8 cellular contexts compared by ENCODE assay signal in genomic region chr4:188738290-188738689, GRCh38.
A peak's percentile ranks its signal among the peaks of the same experiment; 100 is the strongest.
DNase-seq lines count a peak whose midpoint lies in the region; ATAC-seq and TF ChIP-seq lines count a peak whose summit lies in the region.
"Not testable (repeated sequence)": the region's sequence is repeated elsewhere in the genome, so short reads cannot be mapped to it uniquely, and the experiment has no call there.

No MANE protein-coding gene starts in this region.

- not testable (repeated sequence) for H3K36me3 ChIP-seq in KOPT-K1 (ENCODE audit: insufficient read depth, low read length); Panc1 (ENCODE audit: control insufficient read depth, insufficient read depth, low read length); esophagus muscularis mucosa; osteoblast (ENCODE audit: insufficient read depth, low read length)

- TF ChIP-seq EP300 in esophagus muscularis mucosa (IDR thresholded peaks at IDR 0.05), result not testable (repeated sequence)

- intact Hi-C loops in Panc1 (cut with micrococcal nuclease; ENCODE audit: unreplicated experiment); activated naive CD4-positive, alpha-beta T cell treated with anti-CD3 and anti-CD28 coated beads for 36 hours (cut with micrococcal nuclease); esophagus muscularis mucosa (cut with DNase I): not testable (repeated sequence)

- not testable (repeated sequence) for H3K27me3 ChIP-seq in Panc1 (ENCODE audit: control insufficient read depth, insufficient read depth, low read length); esophagus muscularis mucosa; osteoblast (ENCODE audit: insufficient read depth, low read length)

- H2AFZ ChIP-seq in osteoblast (ENCODE audit: low read length), result not testable (repeated sequence)

- ATAC-seq in GM18498 (IDR thresholded peaks at IDR 0.05; ENCODE audit: unreplicated experiment), result peak; percentile 52
- ATAC-seq in Panc1, result not testable (repeated sequence)

- H3K36me3 Mint-ChIP-seq in activated naive CD4-positive, alpha-beta T cell treated with anti-CD3 and anti-CD28 coated beads for 36 hours (ENCODE audit: low read depth), result not testable (repeated sequence)

- H3K4me3 ChIP-seq in Panc1 (ENCODE audit: low read depth in 2 of 2, low read length in 2 of 2), result peak overlapping the region; percentile 38 to 43
- peak overlapping the region in 3 of 4 donors; percentile 33 to 52 (median 36) for H3K4me3 ChIP-seq in esophagus muscularis mucosa
- H3K4me3 ChIP-seq in iPS-18c (ENCODE audit: insufficient read depth, low read depth, low read length), result peak overlapping the region; percentile 38; the same call in 1 of the 2 replicates
- peak overlapping the region; percentile 60 for H3K4me3 ChIP-seq in osteoblast (ENCODE audit: insufficient read depth, low read length)

- H3K9me3 Mint-ChIP-seq in activated naive CD4-positive, alpha-beta T cell treated with anti-CD3 and anti-CD28 coated beads for 36 hours, result not testable (repeated sequence)

- H3K4me2 ChIP-seq in osteoblast (ENCODE audit: insufficient read depth, low read length), result not testable (repeated sequence)

- BruUV-seq in Panc1 (replicated peaks; lab: Mats Ljungman, UMichigan), result not testable (repeated sequence)

- peak; percentile 69 for TF ChIP-seq CTCF in 22Rv1 (IDR thresholded peaks at IDR 0.05)
- not testable (repeated sequence) for TF ChIP-seq CTCF in Panc1 (IDR thresholded peaks at IDR 0.05); esophagus muscularis mucosa (IDR thresholded peaks at IDR 0.05); osteoblast (IDR thresholded peaks at IDR 0.05; ENCODE audit: extremely low read depth, low read depth, low read length)

- not testable (repeated sequence) for H3K4me1 ChIP-seq in Panc1 (ENCODE audit: control insufficient read depth, insufficient read depth, low read length); esophagus muscularis mucosa; osteoblast (ENCODE audit: insufficient read depth, low read length)

- not testable (repeated sequence) for DNase-seq in Panc1 (ENCODE audit: low read depth, low spot score); esophagus muscularis mucosa (ENCODE audit: extremely low spot score); osteoblast (ENCODE audit: insufficient read length, low spot score, missing footprints)
- peak; percentile 4 for DNase-seq in activated naive CD4-positive, alpha-beta T cell treated with anti-CD3 and anti-CD28 coated beads for 36 hours

- H4K20me1 ChIP-seq in osteoblast (ENCODE audit: insufficient read depth, low read length), result not testable (repeated sequence)

- WGBS in esophagus muscularis mucosa, result 90% methylated on average over 24 of the region's 24 CpGs

- not testable (repeated sequence) for H3K27ac Mint-ChIP-seq in activated naive CD4-positive, alpha-beta T cell treated with anti-CD3 and anti-CD28 coated beads for 36 hours

- CTCF ChIA-PET in Panc1 (lab: Charles Lee); activated naive CD4-positive, alpha-beta T cell treated with anti-CD3 and anti-CD28 coated beads for 36 hours (lab: Charles Lee): not testable (repeated sequence)

- not testable (repeated sequence) for H3K27ac ChIP-seq in 22Rv1; Panc1 (ENCODE audit: low read length); osteoblast (ENCODE audit: low read depth, low read length)
- H3K27ac ChIP-seq in KOPT-K1 (ENCODE audit: low read depth, low read length, poor library complexity, severe bottlenecking) (peak overlapping the region; percentile 36), esophagus muscularis mucosa (replicated peaks in 1 of 4) (peak overlapping the region in 1 of 4 donors; percentile 63)

- in situ Hi-C loops in Panc1 (cut with HindIII; ENCODE audit: low pct_unique_long_range_greater_than_20kb, low sequenced_read_pairs), result not testable (repeated sequence)

- H3K4me3 Mint-ChIP-seq in activated naive CD4-positive, alpha-beta T cell treated with anti-CD3 and anti-CD28 coated beads for 36 hours, result not testable (repeated sequence)

- H3K79me2 ChIP-seq in osteoblast (ENCODE audit: insufficient read depth, low read length), result not testable (repeated sequence)

- H3K9me3 ChIP-seq in KOPT-K1 (ENCODE audit: insufficient read depth, low read length, poor library complexity, severe bottlenecking), result peaks cover 12% of the 10 kb centered on the region
- not testable (repeated sequence) for H3K9me3 ChIP-seq in Panc1 (ENCODE audit: control insufficient read depth, insufficient read depth, low read depth, low read length); esophagus muscularis mucosa; iPS-18c (ENCODE audit: control insufficient read depth, insufficient read depth, low read length); osteoblast (ENCODE audit: low read depth, low read length)

- H3K27me3 Mint-ChIP-seq in activated naive CD4-positive, alpha-beta T cell treated with anti-CD3 and anti-CD28 coated beads for 36 hours (ENCODE audit: low read depth), result not testable (repeated sequence)

- POLR2A ChIA-PET in Panc1 (lab: Charles Lee), result not testable (repeated sequence)

- not testable (repeated sequence) for TF ChIP-seq POLR2A in esophagus muscularis mucosa (IDR thresholded peaks at IDR 0.05; ENCODE audit: low read depth)

- H3K4me1 Mint-ChIP-seq in activated naive CD4-positive, alpha-beta T cell treated with anti-CD3 and anti-CD28 coated beads for 36 hours (ENCODE audit: low read depth), result not testable (repeated sequence)
